32 cellular contexts compared by ENCODE assay signal in the genomic region with DNA sequence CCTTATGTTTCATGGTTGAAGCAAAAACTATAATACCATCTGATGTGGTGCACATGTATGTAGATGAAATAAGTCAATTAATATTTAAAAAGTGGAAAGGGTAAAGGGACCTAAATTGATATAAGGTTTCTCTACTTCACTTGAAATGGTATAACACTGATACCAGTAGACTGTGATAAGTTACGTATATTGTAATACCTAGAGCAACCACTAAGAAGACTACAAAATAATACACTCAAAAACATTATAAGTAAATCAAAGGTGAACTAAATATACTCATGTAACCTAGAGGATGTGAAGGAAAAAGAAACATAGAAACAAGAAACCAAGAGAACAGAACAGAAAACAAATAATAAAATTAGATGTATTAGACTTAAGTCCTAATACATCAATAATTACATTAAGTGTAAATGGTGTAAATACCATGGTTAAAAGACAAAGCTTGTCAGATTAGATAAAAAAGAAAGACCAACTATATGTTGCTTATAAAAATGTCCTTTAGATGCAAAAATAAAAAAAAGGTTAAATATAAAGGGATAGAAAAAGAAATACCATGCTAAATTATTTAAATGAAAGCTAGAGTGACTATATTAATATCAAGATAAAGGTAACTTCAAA.
"Had no signal": no experiment of that assay in that cellular context is flagged by ENCODE, and none has a peak within 500 bp of the region (broad histone marks: within the 10 kb centered on the region; RNA-seq: fewer than 3 reads in every experiment).

No MANE protein-coding gene starts in this region.

- H2AFZ ChIP-seq: parathyroid adenoma had no signal

- H3K79me2 ChIP-seq: parathyroid adenoma had no signal

- ATAC-seq: body of pancreas; effector memory CD8-positive, alpha-beta T cell; mucosa of descending colon; natural killer cell treated with Interleukin-12 subunit alpha and Interleukin-12 subunit beta and Interleukin-15 and Interleukin-18, amount 100 ng/mL, for 72 hours; stimulated activated naive B cell treated with anti-CD40 and anti-IgM and Interleukin-4, amounts not matched to agents 10 μg/mL and 1 μg/mL and 100 μg/mL, for 72 hours; upper lobe of right lung had no signal

- H3K36me3 Mint-ChIP-seq: activated naive CD8-positive, alpha-beta T cell treated with anti-CD3 and anti-CD28 coated beads for 36 hours; natural killer cell treated with Interleukin-12 subunit alpha and Interleukin-12 subunit beta and Interleukin-15 and Interleukin-18, amount 100 ng/mL, for 72 hours; stimulated activated naive B cell treated with anti-CD40 and anti-IgM and Interleukin-4, amounts not matched to agents 10 μg/mL and 1 μg/mL and 100 μg/mL, for 72 hours had no signal

- H3K27ac ChIP-seq: adrenal gland, body of pancreas, coronary artery, dorsolateral prefrontal cortex, esophagus muscularis mucosa, left ventricle myocardium inferior, neutrophil, parathyroid adenoma, right atrium auricular region, stomach, thyroid gland, upper lobe of right lung, VCaP had no signal

- H3K27me3 Mint-ChIP-seq: activated naive CD8-positive, alpha-beta T cell treated with anti-CD3 and anti-CD28 coated beads for 36 hours; effector memory CD8-positive, alpha-beta T cell; natural killer cell treated with Interleukin-12 subunit alpha and Interleukin-12 subunit beta and Interleukin-15 and Interleukin-18, amount 100 ng/mL, for 72 hours; stimulated activated naive B cell treated with anti-CD40 and anti-IgM and Interleukin-4, amounts not matched to agents 10 μg/mL and 1 μg/mL and 100 μg/mL, for 72 hours had no signal

- H3K4me1 ChIP-seq: adrenal gland, body of pancreas, esophagus muscularis mucosa, left ventricle myocardium inferior, parathyroid adenoma, right atrium auricular region, stomach, thyroid gland, upper lobe of right lung had no signal

- H3K4me3 ChIP-seq: adrenal gland, body of pancreas, coronary artery, dorsolateral prefrontal cortex, esophagus muscularis mucosa, left ventricle myocardium inferior, lung, mucosa of descending colon, right atrium auricular region, stomach, thyroid gland, upper lobe of right lung had no signal

- H3K4me3 Mint-ChIP-seq: activated naive CD4-positive, alpha-beta T cell treated with anti-CD3 and anti-CD28 coated beads for 36 hours; activated naive CD8-positive, alpha-beta T cell treated with anti-CD3 and anti-CD28 coated beads for 36 hours; effector memory CD8-positive, alpha-beta T cell; natural killer cell treated with Interleukin-12 subunit alpha and Interleukin-12 subunit beta and Interleukin-15 and Interleukin-18, amount 100 ng/mL, for 72 hours; stimulated activated naive B cell treated with anti-CD40 and anti-IgM and Interleukin-4, amounts not matched to agents 10 μg/mL and 1 μg/mL and 100 μg/mL, for 72 hours; T-helper 2 cell treated with Interferon-gamma antibody and Interleukin-4, amounts not matched to agents 5 μg/mL and 100 μg/mL, for 36 hours had no signal

- H3K27me3 ChIP-seq: adrenal gland, body of pancreas, dorsolateral prefrontal cortex, esophagus muscularis mucosa, neutrophil, right atrium auricular region, stomach, thyroid gland, upper lobe of right lung had no signal

- H3K27ac Mint-ChIP-seq: activated naive CD4-positive, alpha-beta T cell treated with anti-CD3 and anti-CD28 coated beads for 36 hours; activated naive CD8-positive, alpha-beta T cell treated with anti-CD3 and anti-CD28 coated beads for 36 hours; effector memory CD8-positive, alpha-beta T cell; natural killer cell treated with Interleukin-12 subunit alpha and Interleukin-12 subunit beta and Interleukin-15 and Interleukin-18, amount 100 ng/mL, for 72 hours; stimulated activated naive B cell treated with anti-CD40 and anti-IgM and Interleukin-4, amounts not matched to agents 10 μg/mL and 1 μg/mL and 100 μg/mL, for 72 hours; T-helper 2 cell treated with Interferon-gamma antibody and Interleukin-4, amounts not matched to agents 5 μg/mL and 100 μg/mL, for 36 hours had no signal

- H3K36me3 ChIP-seq: adrenal gland, esophagus muscularis mucosa, left ventricle myocardium inferior, neutrophil, right atrium auricular region, stomach, thyroid gland, upper lobe of right lung had no signal

- H3K9me3 ChIP-seq: adrenal gland, body of pancreas, esophagus muscularis mucosa, mucosa of descending colon, neutrophil, stomach, thyroid gland had no signal

- DNase-seq: activated CD4-positive, alpha-beta T cell treated with anti-CD3 and anti-CD28 coated beads for 4 hours; activated CD4-positive, alpha-beta T cell treated with anti-CD3 and anti-CD28 coated beads, Interleukin-2, amount 50 U/mL, for 4 hours; activated CD8-positive, alpha-beta memory T cell treated with anti-CD3 and anti-CD28 coated beads for 24 hours; activated effector memory CD4-positive, alpha-beta T cell treated with Interleukin-2 at 50 U/mL for 16 hours; activated naive CD4-positive, alpha-beta T cell treated with anti-CD3 and anti-CD28 coated beads for 36 hours; activated naive CD8-positive, alpha-beta T cell treated with anti-CD3 and anti-CD28 coated beads for 36 hours; adrenal gland; aorta; body of pancreas; dorsolateral prefrontal cortex; effector memory CD8-positive, alpha-beta T cell; foreskin melanocyte; left ventricle myocardium inferior; mesendoderm; mucosa of descending colon; stimulated activated CD4-positive, alpha-beta T cell treated with anti-CD3 and anti-CD28 coated beads, Interleukin-15, amount 100 ng/mL, for 24 hours; stimulated activated CD4-positive, alpha-beta T cell treated with anti-CD3 and anti-CD28 coated beads, Interleukin-2, amount 100 ng/mL, for 24 hours; stimulated activated naive B cell treated with anti-CD40 and anti-IgM and Interleukin-4, amounts not matched to agents 10 μg/mL and 1 μg/mL and 100 μg/mL, for 72 hours; stomach; T-helper 1 cell; thyroid gland; upper lobe of right lung had no signal

- H3K4me1 Mint-ChIP-seq: activated naive CD8-positive, alpha-beta T cell treated with anti-CD3 and anti-CD28 coated beads for 36 hours; stimulated activated naive B cell treated with anti-CD40 and anti-IgM and Interleukin-4, amounts not matched to agents 10 μg/mL and 1 μg/mL and 100 μg/mL, for 72 hours had no signal

- H3K9ac ChIP-seq: parathyroid adenoma had no signal

- FAIRE-seq: islet of Langerhans had no signal
